11 cellular contexts compared by ENCODE assay signal in the genomic region with DNA sequence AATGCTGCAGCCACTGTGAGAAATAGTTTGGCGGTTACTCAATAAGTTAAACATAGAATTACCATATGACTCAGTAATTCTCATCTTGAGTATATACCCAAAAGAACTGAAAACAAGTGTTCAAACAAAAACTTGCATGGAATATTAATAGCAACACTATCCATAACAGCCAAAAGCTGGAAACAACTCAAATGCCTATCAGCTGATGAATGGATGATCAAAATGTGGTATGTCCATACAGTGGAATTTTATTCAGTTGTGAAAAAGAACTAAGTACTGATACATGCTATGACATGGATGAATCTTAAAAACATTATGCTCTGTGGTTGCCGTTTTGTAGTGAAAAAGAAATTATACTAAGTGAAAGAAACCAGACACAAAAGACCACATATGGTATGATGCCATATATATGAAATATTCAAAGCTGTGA.
A peak's percentile ranks its signal among the peaks of the same experiment; 100 is the strongest.
DNase-seq lines count a peak whose midpoint lies in the region; ATAC-seq and TF ChIP-seq lines count a peak whose summit lies in the region.
"Had no signal": no experiment of that assay in that cellular context is flagged by ENCODE, and none has a peak within 500 bp of the region (broad histone marks: within the 10 kb centered on the region; RNA-seq: fewer than 3 reads in every experiment).

No MANE protein-coding gene starts in this region.

- POLR2A ChIA-PET in T-cell (lab: Charles Lee), result interaction anchor here in 1 of 2 donors (0.7 kb wide), 1 partner anchor 9 kb away, joined by 3 read pairs; no protein-coding TSS in a partner anchor

- intact Hi-C loops in lower leg skin (cut with DNase I; ENCODE audit: low total_unique reads), result no loop called here

- H3K27me3 ChIP-seq in neural progenitor cell (no peaks in the 10 kb centered on the region), hepatocyte (no peaks in the 10 kb centered on the region)

- H3K27ac ChIP-seq in neural progenitor cell (no peak overlapping the region), hepatocyte (no peak overlapping the region)
- H3K27ac ChIP-seq: heart right ventricle had no signal

- no peak overlapping the region for H2AFZ ChIP-seq in neural progenitor cell (replicated peaks)
- H2AFZ ChIP-seq in hepatocyte, result no peak overlapping the region

- peaks cover 22 to 40% (median 33%) of the 10 kb centered on the region in 3 donors for H3K4me1 Mint-ChIP-seq in T-cell
- no peaks in the 10 kb centered on the region for H3K4me1 Mint-ChIP-seq in neural progenitor cell

- no peaks in the 10 kb centered on the region for H3K9me3 ChIP-seq in neural progenitor cell (ENCODE audit: low read depth)
- no peaks in the 10 kb centered on the region for H3K9me3 ChIP-seq in hepatocyte (ENCODE audit: low read depth)
- H3K9me3 ChIP-seq: heart right ventricle had no signal

- H3K9me3 Mint-ChIP-seq in T-cell (no peaks in the 10 kb centered on the region), neural progenitor cell (no peaks in the 10 kb centered on the region)
- H3K9me3 Mint-ChIP-seq: dendritic cell treated with granulocyte-macrophage colony-stimulating factor and Interleukin-4, amounts not matched to agents 40 ng/mL and 50 ng/mL, for 4 days had no signal

- H3K36me3 Mint-ChIP-seq in T-cell, result no peaks in the 10 kb centered on the region
- no peaks in the 10 kb centered on the region for H3K36me3 Mint-ChIP-seq in neural progenitor cell

- H3K4me3 Mint-ChIP-seq in T-cell (no peak overlapping the region), neural progenitor cell (no peak overlapping the region)
- H3K4me3 Mint-ChIP-seq: dendritic cell treated with granulocyte-macrophage colony-stimulating factor and Interleukin-4, amounts not matched to agents 40 ng/mL and 50 ng/mL, for 4 days had no signal

- H3K9me2 ChIP-seq in hepatocyte (replicated peaks; ENCODE audit: insufficient read depth), result no peaks in the 10 kb centered on the region

- H3K4me2 ChIP-seq in neural progenitor cell (no peak overlapping the region), hepatocyte (no peak overlapping the region)

- H3K27ac Mint-ChIP-seq in T-cell (no peak overlapping the region), neural progenitor cell (no peak overlapping the region)
- H3K27ac Mint-ChIP-seq: dendritic cell treated with granulocyte-macrophage colony-stimulating factor and Interleukin-4, amounts not matched to agents 40 ng/mL and 50 ng/mL, for 4 days had no signal

- H3K79me2 ChIP-seq in neural progenitor cell (ENCODE audit: low read depth) (no peaks in the 10 kb centered on the region), hepatocyte (no peaks in the 10 kb centered on the region)

- DNase-seq in ELR (ENCODE audit: low read depth), result peak; percentile 28
- DNase-seq in MV-4-11 (lab: John Stamatoyannopoulos, UW), result peak; percentile 17
- no peak for DNase-seq in T-cell
- no peak for DNase-seq in neural progenitor cell (ENCODE audit: low spot score)
- DNase-seq in hepatocyte (ENCODE audit: low spot score), result no peak
- no peak for DNase-seq in lower leg skin (ENCODE audit: low spot score in 2 of 2)
- DNase-seq: heart right ventricle, NCI-H510A had no signal

- no peaks in the 10 kb centered on the region for H4K20me1 ChIP-seq in neural progenitor cell (ENCODE audit: low read depth)
- H4K20me1 ChIP-seq in hepatocyte (ENCODE audit: insufficient read depth, poor library complexity, severe bottlenecking), result no peaks in the 10 kb centered on the region

- no peaks in the 10 kb centered on the region for H3F3A ChIP-seq in neural progenitor cell (ENCODE audit: low read depth)

- H3K27me3 Mint-ChIP-seq in T-cell, result no peaks in the 10 kb centered on the region
- peaks cover 4% of the 10 kb centered on the region for H3K27me3 Mint-ChIP-seq in neural progenitor cell (ENCODE audit: insufficient read depth, low read depth)
- H3K27me3 Mint-ChIP-seq: dendritic cell treated with granulocyte-macrophage colony-stimulating factor and Interleukin-4, amounts not matched to agents 40 ng/mL and 50 ng/mL, for 4 days had no signal

- TF ChIP-seq POLR2A in lower leg skin (IDR thresholded peaks at IDR 0.05), result no peak

- WGBS in hepatocyte (ENCODE audit: low lambda C conversion rate, missing lambda C conversion rate), result 96% methylated on average over 2 of the region's 2 CpGs
- WGBS in lower leg skin, 2 donors, result 66 to 77% methylated on average over 2 of the region's 2 CpGs

- CTCF ChIA-PET in T-cell (lab: Charles Lee), result no interaction called here

- H3K36me3 ChIP-seq in neural progenitor cell (no peaks in the 10 kb centered on the region), hepatocyte (replicated peaks; ENCODE audit: insufficient read depth, low read depth) (no peaks in the 10 kb centered on the region)
- H3K36me3 ChIP-seq: heart right ventricle had no signal

- H3K4me1 ChIP-seq in neural progenitor cell, result no peaks in the 10 kb centered on the region
- H3K4me1 ChIP-seq in hepatocyte (ENCODE audit: insufficient read depth), result peaks cover 10% of the 10 kb centered on the region

- no peak overlapping the region for H3K9ac ChIP-seq in neural progenitor cell

- TF ChIP-seq CTCF in neural progenitor cell (IDR thresholded peaks at IDR 0.05) (no peak), hepatocyte (IDR thresholded peaks at IDR 0.05; ENCODE audit: poor library complexity) (no peak), lower leg skin (IDR thresholded peaks at IDR 0.05) (no peak)

- H3K4me3 ChIP-seq in neural progenitor cell (no peak overlapping the region), hepatocyte (no peak overlapping the region), lower leg skin (ENCODE audit: low read depth, poor library complexity, severe bottlenecking) (no peak overlapping the region)
- H3K4me3 ChIP-seq: heart right ventricle had no signal

- ATAC-seq in GM19023 (IDR thresholded peaks at IDR 0.05; ENCODE audit: unreplicated experiment), result peak; percentile 90
- ATAC-seq in HG02798 (IDR thresholded peaks at IDR 0.05; ENCODE audit: poor library complexity, unreplicated experiment), result peak; percentile 81
- no peak for ATAC-seq in T-cell (replicated peaks in 1 of 4)
- ATAC-seq: heart right ventricle had no signal

Comparison
In these comparisons a context has a peak if more than half of its experiments do, and no peak if none do; other contexts are left out.
1. DNase-seq: peak in ELR (single experiment) and MV-4-11 (single experiment); none in T-cell (0 of 34), neural progenitor cell (single experiment), hepatocyte (single experiment) and lower leg skin (0 of 2).
2. ATAC-seq: peak in GM19023 (single experiment) and HG02798 (single experiment); none in T-cell (0 of 4).